19 cellular contexts compared by ENCODE assay signal in the genomic region with DNA sequence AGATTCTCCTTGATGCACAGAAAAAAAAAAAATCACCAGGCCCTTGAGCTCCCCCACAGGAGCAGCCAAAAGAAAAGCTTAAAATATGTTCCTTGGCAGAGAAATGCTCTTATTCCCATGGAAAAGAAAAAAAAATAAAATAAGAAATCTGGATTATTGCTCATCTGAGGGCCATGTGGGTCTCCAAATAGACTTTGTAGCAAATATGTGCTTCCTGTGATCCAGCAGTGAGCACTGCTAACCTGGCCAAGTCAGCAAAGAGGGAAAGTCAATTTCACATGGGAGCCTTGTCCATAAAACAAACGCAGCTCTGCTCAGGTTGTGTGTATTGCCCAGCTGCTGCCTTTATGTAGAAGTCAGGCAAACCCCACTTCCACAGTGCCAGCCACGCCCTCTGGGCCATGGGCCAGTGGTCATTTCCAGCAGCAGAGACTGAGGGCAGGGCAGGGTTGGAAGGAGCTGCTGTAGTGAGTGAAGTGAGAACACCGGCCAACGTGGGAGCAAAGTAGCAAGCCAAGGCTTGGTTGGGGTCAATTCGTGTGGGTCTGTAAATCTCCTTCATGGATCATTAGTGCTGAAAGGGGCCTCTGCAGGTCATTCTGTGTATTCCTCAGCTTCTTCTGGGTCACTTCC.
A peak's percentile ranks its signal among the peaks of the same experiment; 100 is the strongest.
DNase-seq lines count a peak whose midpoint lies in the region; ATAC-seq and TF ChIP-seq lines count a peak whose summit lies in the region.
"Had no signal": no experiment of that assay in that cellular context is flagged by ENCODE, and none has a peak within 500 bp of the region (broad histone marks: within the 10 kb centered on the region; RNA-seq: fewer than 3 reads in every experiment).

No MANE protein-coding gene starts in this region.

- no peak for TF ChIP-seq CTCF in lung (IDR thresholded peaks at IDR 0.05; ENCODE audit: control extremely low read depth, extremely low read depth)

- peaks cover 13% of the 10 kb centered on the region for H3K36me3 Mint-ChIP-seq in natural killer cell treated with Interleukin-12 subunit alpha and Interleukin-12 subunit beta and Interleukin-15 and Interleukin-18, amount 100 ng/mL, for 72 hours
- H3K36me3 Mint-ChIP-seq: stimulated activated effector memory CD8-positive, alpha-beta T cell treated with anti-CD3 and anti-CD28 coated beads, Interleukin-12 subunit alpha, Interleukin-12 subunit beta, amount 100 ng/mL, for 72 hours had no signal

- no peak for TF ChIP-seq POLR2A in GM18505 (IDR thresholded peaks at IDR 0.05; ENCODE audit: borderline replicate concordance, extremely low read depth, insufficient read depth, insufficient read length)

- no peak overlapping the region for H3K9ac ChIP-seq in subcutaneous abdominal adipose tissue (ENCODE audit: low read length in 5 of 5)
- H3K9ac ChIP-seq: neural progenitor cell had no signal

- no peaks in the 10 kb centered on the region for H3K4me1 Mint-ChIP-seq in natural killer cell treated with Interleukin-12 subunit alpha and Interleukin-12 subunit beta and Interleukin-15 and Interleukin-18, amount 100 ng/mL, for 72 hours (ENCODE audit: low read depth in 2 of 2)
- H3K4me1 Mint-ChIP-seq: neural progenitor cell; stimulated activated effector memory CD8-positive, alpha-beta T cell treated with anti-CD3 and anti-CD28 coated beads, Interleukin-12 subunit alpha, Interleukin-12 subunit beta, amount 100 ng/mL, for 72 hours had no signal

- no peak overlapping the region for H3K27ac ChIP-seq in lung (ENCODE audit: low read depth in 1 of 2, low read length in 1 of 2)
- peak overlapping the region; percentile 68 for H3K27ac ChIP-seq in subcutaneous abdominal adipose tissue (ENCODE audit: low read depth, low read length)
- H3K27ac ChIP-seq: dorsolateral prefrontal cortex, neural progenitor cell had no signal

- H3K27me3 ChIP-seq in lung (ENCODE audit: control insufficient read depth, insufficient read depth) (no peaks in the 10 kb centered on the region), subcutaneous abdominal adipose tissue (ENCODE audit: control insufficient read depth in 5 of 5, insufficient read depth in 4 of 5, low read length in 5 of 5) (no peaks in the 10 kb centered on the region)
- H3K27me3 ChIP-seq: dorsolateral prefrontal cortex, neural progenitor cell had no signal

- peaks cover 0 to 11% of the 10 kb centered on the region in 2 donors for H3K27me3 Mint-ChIP-seq in natural killer cell treated with Interleukin-12 subunit alpha and Interleukin-12 subunit beta and Interleukin-15 and Interleukin-18, amount 100 ng/mL, for 72 hours

- no peaks in the 10 kb centered on the region for H3K9me3 ChIP-seq in lung (ENCODE audit: control insufficient read depth in 2 of 2, insufficient read depth in 1 of 2, low read length in 1 of 2)
- H3K9me3 ChIP-seq in subcutaneous abdominal adipose tissue (ENCODE audit: control insufficient read depth in 5 of 5, low read length in 5 of 5) = peaks cover 3 to 11% (median 7%) of the 10 kb centered on the region in 5 donors

- H3K4me3 Mint-ChIP-seq in natural killer cell treated with Interleukin-12 subunit alpha and Interleukin-12 subunit beta and Interleukin-15 and Interleukin-18, amount 100 ng/mL, for 72 hours = no peak overlapping the region
- H3K4me3 Mint-ChIP-seq: neural progenitor cell; stimulated activated effector memory CD8-positive, alpha-beta T cell treated with anti-CD3 and anti-CD28 coated beads, Interleukin-12 subunit alpha, Interleukin-12 subunit beta, amount 100 ng/mL, for 72 hours; T-helper 2 cell treated with Interferon-gamma antibody and Interleukin-4, amounts not matched to agents 5 μg/mL and 100 μg/mL, for 36 hours had no signal

- WGBS in lung, 2 donors = 45 to 63% methylated on average over 5 of the region's 5 CpGs

- H3K27ac Mint-ChIP-seq in natural killer cell treated with Interleukin-12 subunit alpha and Interleukin-12 subunit beta and Interleukin-15 and Interleukin-18, amount 100 ng/mL, for 72 hours = no peak overlapping the region
- H3K27ac Mint-ChIP-seq: neural progenitor cell; stimulated activated effector memory CD8-positive, alpha-beta T cell treated with anti-CD3 and anti-CD28 coated beads, Interleukin-12 subunit alpha, Interleukin-12 subunit beta, amount 100 ng/mL, for 72 hours; T-helper 2 cell treated with Interferon-gamma antibody and Interleukin-4, amounts not matched to agents 5 μg/mL and 100 μg/mL, for 36 hours had no signal

- H3K4me3 ChIP-seq in lung (no peak overlapping the region), subcutaneous abdominal adipose tissue (ENCODE audit: low read depth in 1 of 5, low read length in 5 of 5) (peak overlapping the region in 1 of 5 donors; percentile 8)
- H3K4me3 ChIP-seq: dorsolateral prefrontal cortex, HAP-1, neural progenitor cell had no signal

- peaks cover 26% of the 10 kb centered on the region for H3K9me3 Mint-ChIP-seq in natural killer cell treated with Interleukin-12 subunit alpha and Interleukin-12 subunit beta and Interleukin-15 and Interleukin-18, amount 100 ng/mL, for 72 hours

- DNase-seq in NCI-H69 (lab: John Stamatoyannopoulos, UW) (peak; percentile 81), fibroblast of the conjunctiva (ENCODE audit: low read depth) (peak; percentile 8), lung (ENCODE audit: low spot score) (peak; percentile 35), T-helper 1 cell (no peak), GDM1 (lab: John Stamatoyannopoulos, UW) (no peak)
- DNase-seq in natural killer cell treated with Interleukin-12 subunit alpha and Interleukin-12 subunit beta and Interleukin-15 and Interleukin-18, amount 100 ng/mL, for 72 hours (ENCODE audit: low spot score) = no peak
- DNase-seq: activated CD4-positive, CD25-positive, alpha-beta regulatory T cell treated with anti-CD3 and anti-CD28 coated beads, Interleukin-2, amount 50 U/mL, for 72 hours; activated CD8-positive, alpha-beta memory T cell treated with anti-CD3 and anti-CD28 coated beads, Interleukin-2, amount 50 U/mL, for 4 hours; activated naive CD4-positive, alpha-beta T cell treated with Interleukin-2 at 50 U/mL for 16 hours; mammary epithelial cell; small intestine had no signal

- H3K4me1 ChIP-seq in lung (ENCODE audit: control insufficient read depth in 2 of 2, insufficient read depth in 2 of 2, low read length in 2 of 2) (peaks cover 3 to 12% of the 10 kb centered on the region in 2 donors), subcutaneous abdominal adipose tissue (ENCODE audit: control insufficient read depth in 5 of 5, insufficient read depth in 5 of 5, low read length in 5 of 5) (peaks cover 0 to 36% (median 28%) of the 10 kb centered on the region in 5 donors)

- ATAC-seq in lung (ENCODE audit: insufficient read depth, low FRiP score) (no peak), GM18505 (IDR thresholded peaks at IDR 0.05; ENCODE audit: unreplicated experiment) (no peak)
- ATAC-seq in natural killer cell treated with Interleukin-12 subunit alpha and Interleukin-12 subunit beta and Interleukin-15 and Interleukin-18, amount 100 ng/mL, for 72 hours = no peak
- ATAC-seq: esophagus mucosa; stimulated activated effector memory CD8-positive, alpha-beta T cell treated with anti-CD3 and anti-CD28 coated beads, Interleukin-12 subunit alpha, Interleukin-12 subunit beta, amount 100 ng/mL, for 72 hours had no signal

- no peaks in the 10 kb centered on the region for H3K36me3 ChIP-seq in lung (ENCODE audit: control insufficient read depth in 2 of 2, insufficient read depth in 2 of 2, low read length in 2 of 2)
- peaks cover 0 to 2% (median 0%) of the 10 kb centered on the region in 5 donors for H3K36me3 ChIP-seq in subcutaneous abdominal adipose tissue (ENCODE audit: control insufficient read depth in 5 of 5, insufficient read depth in 5 of 5, low read length in 5 of 5)
- H3K36me3 ChIP-seq: HAP-1, neural progenitor cell had no signal

Comparison
In these comparisons a context has a peak if more than half of its experiments do, and no peak if none do; other contexts are left out.
1. DNase-seq: peak in NCI-H69 (single experiment), fibroblast of the conjunctiva (single experiment) and lung (single experiment); none in T-helper 1 cell (0 of 5), GDM1 (single experiment) and natural killer cell treated with Interleukin-12 subunit alpha and Interleukin-12 subunit beta and Interleukin-15 and Interleukin-18, amount 100 ng/mL, for 72 hours (single experiment).